ENCODE assay signal across 12 cellular contexts in genomic region chr2:196230051-196230450, GRCh38. TPM values are rescaled to one million over a fixed set of nuclear protein-coding genes. Genes with fewer than 3 reads are reported as not detected.
A peak's percentile ranks its signal among the peaks of the same experiment; 100 is the strongest.
DNase-seq lines count a peak whose midpoint lies in the region; ATAC-seq lines count a peak whose summit lies in the region.
"Had no signal": no experiment of that assay in that cellular context is flagged by ENCODE, and none has a peak within 500 bp of the region (broad histone marks: within the 10 kb centered on the region; RNA-seq: fewer than 3 reads in every experiment).

No MANE protein-coding gene starts in this region.

- ATAC-seq in T-helper 17 cell (peak; percentile 93), HG02884 (IDR thresholded peaks at IDR 0.05; ENCODE audit: unreplicated experiment) (no peak), GM19324 (IDR thresholded peaks at IDR 0.05; ENCODE audit: low FRiP score, unreplicated experiment) (no peak)
- peak; percentile 50 for ATAC-seq in stimulated activated naive CD8-positive, alpha-beta T cell treated with anti-CD3 and anti-CD28 coated beads, Interleukin-15, Interleukin-2, amounts not matched to agents 100 U/mL and 50 U/mL, for 24 hours
- ATAC-seq: WTC11 had no signal

- peaks cover 58% of the 10 kb centered on the region for H3K4me1 Mint-ChIP-seq in T-helper 17 cell
- H3K4me1 Mint-ChIP-seq: WTC11 had no signal

- no peaks in the 10 kb centered on the region for H3K9me3 ChIP-seq in T-helper 17 cell (ENCODE audit: control insufficient read depth, low read length, poor library complexity, severe bottlenecking)
- H3K9me3 ChIP-seq: right lobe of liver had no signal

- peak overlapping the region; percentile 98 for H3K27ac Mint-ChIP-seq in T-helper 17 cell
- H3K27ac Mint-ChIP-seq: HFFc6, WTC11 had no signal

- no peaks in the 10 kb centered on the region for H3K36me3 Mint-ChIP-seq in T-helper 17 cell (ENCODE audit: low read depth)
- H3K36me3 Mint-ChIP-seq: WTC11 had no signal

- H3K27me3 Mint-ChIP-seq in T-helper 17 cell = no peaks in the 10 kb centered on the region

- peak; percentile 49 to 66 (median 63) for DNase-seq in T-helper 17 cell
- DNase-seq in activated CD8-positive, alpha-beta memory T cell treated with anti-CD3 and anti-CD28 coated beads, Interleukin-2, amount 50 U/mL, for 4 hours = peak; percentile 52
- DNase-seq in effector CD4-positive, alpha-beta T cell = peak; percentile 48
- peak; percentile 66 for DNase-seq in stimulated activated naive CD8-positive, alpha-beta T cell treated with anti-CD3 and anti-CD28 coated beads, Interleukin-15, Interleukin-2, amounts not matched to agents 100 U/mL and 50 U/mL, for 24 hours
- DNase-seq in NAMALWA (ENCODE audit: low spot score) = no peak
- DNase-seq: HFFc6, KG1, NCI-H2171, right lobe of liver had no signal

- H3K4me3 Mint-ChIP-seq in T-helper 17 cell = peak overlapping the region; percentile 75
- H3K4me3 Mint-ChIP-seq: HFFc6, WTC11 had no signal

RNA-seq across cellular contexts. Expression of gene STK17B, which starts 58.7 kb away (rescaled TPM):
- 100 to 1,000 TPM; 417 to 460 TPM for total RNA-seq in T-helper 17 cell

Comparison
In these comparisons a context has a peak if more than half of its experiments do, and no peak if none do; other contexts are left out.
1. ATAC-seq: peak in T-helper 17 cell (single experiment) and stimulated activated naive CD8-positive, alpha-beta T cell treated with anti-CD3 and anti-CD28 coated beads, Interleukin-15, Interleukin-2, amounts not matched to agents 100 U/mL and 50 U/mL, for 24 hours (single experiment); none in HG02884 (single experiment) and GM19324 (single experiment).